In the genomic region with DNA sequence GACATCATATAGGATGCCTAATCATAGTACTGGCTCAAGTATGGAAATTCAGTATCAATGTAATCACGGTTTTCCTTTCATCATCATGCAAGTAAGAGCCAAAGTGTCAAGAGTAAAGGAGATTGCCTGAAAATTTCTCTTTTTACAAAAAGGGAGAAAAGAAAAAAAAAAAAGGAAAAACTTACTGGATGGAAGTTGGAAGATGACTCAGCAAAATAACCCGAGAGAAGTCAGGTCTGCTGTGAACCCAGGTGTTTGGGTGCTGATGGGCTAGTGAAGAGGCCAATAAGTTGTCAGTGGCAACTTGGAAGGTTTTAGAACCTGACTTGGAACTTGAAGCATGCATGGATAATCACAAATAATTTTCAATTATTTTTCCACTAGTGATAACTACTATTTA, we compare ENCODE assay signal across 16 cellular contexts.
A peak's percentile ranks its signal among the peaks of the same experiment; 100 is the strongest.
DNase-seq lines count a peak whose midpoint lies in the region; ATAC-seq and TF ChIP-seq lines count a peak whose summit lies in the region.
"Had no signal": no experiment of that assay in that cellular context is flagged by ENCODE, and none has a peak within 500 bp of the region (broad histone marks: within the 10 kb centered on the region; RNA-seq: fewer than 3 reads in every experiment).

No MANE protein-coding gene starts in this region.

- no peaks in the 10 kb centered on the region for H4K20me1 ChIP-seq in GM23338 (replicated peaks; ENCODE audit: insufficient read depth)
- H4K20me1 ChIP-seq in PC-9 (ENCODE audit: insufficient read depth): no peaks in the 10 kb centered on the region
- H4K20me1 ChIP-seq in neural cell (ENCODE audit: insufficient read depth): no peaks in the 10 kb centered on the region
- no peaks in the 10 kb centered on the region for H4K20me1 ChIP-seq in smooth muscle cell (ENCODE audit: low read depth)
- H4K20me1 ChIP-seq: BLaER1 treated with 17β-estradiol and CSF1 and Interleukin-3, amounts not matched to agents 10 nM and 100 nM had no signal

- H3K27ac ChIP-seq in GM23338 (ENCODE audit: low read depth): no peak overlapping the region
- H3K27ac ChIP-seq in PC-9: no peak overlapping the region
- peak overlapping the region; percentile 85 for H3K27ac ChIP-seq in neural cell (ENCODE audit: low read length)
- H3K27ac ChIP-seq in smooth muscle cell (ENCODE audit: low read depth): no peak overlapping the region
- H3K27ac ChIP-seq: 22Rv1; BLaER1 treated with 17β-estradiol and CSF1 and Interleukin-3, amounts not matched to agents 10 nM and 100 nM had no signal

- no peaks in the 10 kb centered on the region for H3K9me2 ChIP-seq in GM23338 (ENCODE audit: insufficient read depth)
- H3K9me2 ChIP-seq in PC-9 (ENCODE audit: insufficient read depth): no peaks in the 10 kb centered on the region
- H3K9me2 ChIP-seq in neural cell (ENCODE audit: insufficient read depth, low read length): no peaks in the 10 kb centered on the region

- no peaks in the 10 kb centered on the region for H3K4me1 ChIP-seq in GM23338 (ENCODE audit: insufficient read depth)
- H3K4me1 ChIP-seq in PC-9 (replicated peaks; ENCODE audit: insufficient read depth): peaks cover 29% of the 10 kb centered on the region
- no peaks in the 10 kb centered on the region for H3K4me1 ChIP-seq in smooth muscle cell (ENCODE audit: low read depth)

- H3K27ac Mint-ChIP-seq in activated T-cell treated with anti-CD3 and anti-CD28 coated beads, Interleukin-2, amount 50 U/mL, for 72 hours: peak overlapping the region; percentile 8
- no peak overlapping the region for H3K27ac Mint-ChIP-seq in GM23338
- H3K27ac Mint-ChIP-seq: CD4-positive, CD25-positive, alpha-beta regulatory T cell had no signal

- in situ Hi-C loops in KBM-7 (cut with MboI; ENCODE audit: low pct_unique_long_range_greater_than_20kb, low sequenced_read_pairs): no loop called here

- peaks cover 0 to 2% of the 10 kb centered on the region in 2 donors for H3K9me3 Mint-ChIP-seq in activated T-cell treated with anti-CD3 and anti-CD28 coated beads, Interleukin-2, amount 50 U/mL, for 72 hours
- no peaks in the 10 kb centered on the region for H3K9me3 Mint-ChIP-seq in activated T-cell treated with anti-CD3 and anti-CD28 coated beads, Interleukin-2, amount 50 U/mL, for 4 hours
- no peaks in the 10 kb centered on the region for H3K9me3 Mint-ChIP-seq in GM23338

- H3K4me1 Mint-ChIP-seq in activated T-cell treated with anti-CD3 and anti-CD28 coated beads, Interleukin-2, amount 50 U/mL, for 72 hours (ENCODE audit: low read depth): no peaks in the 10 kb centered on the region
- H3K4me1 Mint-ChIP-seq in activated T-cell treated with anti-CD3 and anti-CD28 coated beads, Interleukin-2, amount 50 U/mL, for 4 hours (ENCODE audit: low read depth): no peaks in the 10 kb centered on the region
- H3K4me1 Mint-ChIP-seq in GM23338: peaks cover 4% of the 10 kb centered on the region; the same call in 2 of the 3 replicates

- intact Hi-C loops in PC-9 (cut with micrococcal nuclease; ENCODE audit: unreplicated experiment): no loop called here

- ATAC-seq in activated T-cell treated with anti-CD3 and anti-CD28 coated beads, Interleukin-2, amount 50 U/mL, for 72 hours (replicated peaks in 1 of 2): no peak
- no peak for ATAC-seq in activated T-cell treated with anti-CD3 and anti-CD28 coated beads, Interleukin-2, amount 50 U/mL, for 4 hours
- ATAC-seq in GM23338 (no peak), HG02884 (IDR thresholded peaks at IDR 0.05; ENCODE audit: unreplicated experiment) (no peak)

- H3K36me3 Mint-ChIP-seq in activated T-cell treated with anti-CD3 and anti-CD28 coated beads, Interleukin-2, amount 50 U/mL, for 72 hours (ENCODE audit: insufficient read depth in 2 of 2): no peaks in the 10 kb centered on the region
- no peaks in the 10 kb centered on the region for H3K36me3 Mint-ChIP-seq in activated T-cell treated with anti-CD3 and anti-CD28 coated beads, Interleukin-2, amount 50 U/mL, for 4 hours (ENCODE audit: insufficient read depth)
- no peaks in the 10 kb centered on the region for H3K36me3 Mint-ChIP-seq in GM23338 (ENCODE audit: low read depth)
- H3K36me3 Mint-ChIP-seq: CD4-positive, CD25-positive, alpha-beta regulatory T cell had no signal

- H3K4me2 ChIP-seq in GM23338 (no peak overlapping the region), PC-9 (no peak overlapping the region), neural cell (ENCODE audit: low read length) (no peak overlapping the region), smooth muscle cell (no peak overlapping the region)
- H3K4me2 ChIP-seq: BLaER1 treated with 17β-estradiol and CSF1 and Interleukin-3, amounts not matched to agents 10 nM and 100 nM had no signal

- BruUV-seq in PC-9 (replicated peaks; lab: Mats Ljungman, UMichigan): no TSS peak

- no peak for TF ChIP-seq EP300 in neural cell (conservative IDR thresholded peaks at IDR 0.05; ENCODE audit: poor library complexity, severe bottlenecking)

- H3K27me3 ChIP-seq in GM23338 (ENCODE audit: insufficient read depth) (no peaks in the 10 kb centered on the region), PC-9 (ENCODE audit: insufficient read depth, low read depth) (no peaks in the 10 kb centered on the region), neural cell (ENCODE audit: insufficient read depth, low read depth, low read length) (no peaks in the 10 kb centered on the region), smooth muscle cell (ENCODE audit: low read depth) (no peaks in the 10 kb centered on the region)
- H3K27me3 ChIP-seq: BLaER1 treated with 17β-estradiol and CSF1 and Interleukin-3, amounts not matched to agents 10 nM and 100 nM had no signal

- H3K9ac ChIP-seq in neural cell (ENCODE audit: low read length) (no peak overlapping the region), smooth muscle cell (ENCODE audit: low read depth) (no peak overlapping the region)
- H3K9ac ChIP-seq: BLaER1 treated with 17β-estradiol and CSF1 and Interleukin-3, amounts not matched to agents 10 nM and 100 nM had no signal

- TF ChIP-seq CTCF in GM23338 (conservative IDR thresholded peaks at IDR 0.05; ENCODE audit: low read depth in 2 of 2) (no peak), PC-9 (conservative IDR thresholded peaks at IDR 0.05) (no peak), neural cell (IDR thresholded peaks at IDR 0.05; ENCODE audit: poor library complexity, severe bottlenecking) (no peak), smooth muscle cell (IDR thresholded peaks at IDR 0.05; ENCODE audit: borderline replicate concordance, insufficient read depth, poor library complexity, severe bottlenecking) (no peak)

- no peak for DNase-seq in activated T-cell treated with anti-CD3 and anti-CD28 coated beads, Interleukin-2, amount 50 U/mL, for 72 hours
- no peak for DNase-seq in activated T-cell treated with anti-CD3 and anti-CD28 coated beads, Interleukin-2, amount 50 U/mL, for 4 hours
- no peak for DNase-seq in GM23338 (ENCODE audit: low spot score)
- no peak for DNase-seq in PC-9
- DNase-seq in KBM-7: no peak
- no peak for DNase-seq in smooth muscle cell (lab: John Stamatoyannopoulos, UW; ENCODE audit: unreplicated experiment)
- DNase-seq: AML-193; CD4-positive, CD25-positive, alpha-beta regulatory T cell; DMS 273 treated with DMSO at 0.1 percent for 48 hours; DMS79; H7; KG1 had no signal

- no peak overlapping the region for H3K4me3 Mint-ChIP-seq in activated T-cell treated with anti-CD3 and anti-CD28 coated beads, Interleukin-2, amount 50 U/mL, for 72 hours
- no peak overlapping the region for H3K4me3 Mint-ChIP-seq in activated T-cell treated with anti-CD3 and anti-CD28 coated beads, Interleukin-2, amount 50 U/mL, for 4 hours
- H3K4me3 Mint-ChIP-seq in GM23338: no peak overlapping the region
- H3K4me3 Mint-ChIP-seq: CD4-positive, CD25-positive, alpha-beta regulatory T cell had no signal

- no peak for TF ChIP-seq RAD21 in neural cell (conservative IDR thresholded peaks at IDR 0.05)

- POLR2A ChIA-PET in PC-9 (lab: Charles Lee; ENCODE audit: unreplicated experiment): no interaction called here

- H3K9me3 ChIP-seq in PC-9 (ENCODE audit: insufficient read depth, low read depth) (no peaks in the 10 kb centered on the region; the same call in 1 of the 2 replicates), neural cell (ENCODE audit: low read length) (no peaks in the 10 kb centered on the region), smooth muscle cell (replicated peaks; ENCODE audit: low read depth) (no peaks in the 10 kb centered on the region)
- H3K9me3 ChIP-seq: BLaER1 treated with 17β-estradiol and CSF1 and Interleukin-3, amounts not matched to agents 10 nM and 100 nM had no signal

- H3K36me3 ChIP-seq in GM23338 (ENCODE audit: insufficient read depth) (no peaks in the 10 kb centered on the region), PC-9 (ENCODE audit: low read depth) (no peaks in the 10 kb centered on the region), neural cell (ENCODE audit: insufficient read depth, low read length) (no peaks in the 10 kb centered on the region), smooth muscle cell (ENCODE audit: low read depth) (no peaks in the 10 kb centered on the region)
- H3K36me3 ChIP-seq: BLaER1 treated with 17β-estradiol and CSF1 and Interleukin-3, amounts not matched to agents 10 nM and 100 nM had no signal

- H3F3A ChIP-seq in GM23338 (replicated peaks; ENCODE audit: low read depth): no peaks in the 10 kb centered on the region
- peaks cover 17% of the 10 kb centered on the region for H3F3A ChIP-seq in PC-9 (ENCODE audit: insufficient read depth, low read depth)
- no peaks in the 10 kb centered on the region for H3F3A ChIP-seq in neural cell (ENCODE audit: insufficient read depth, low read length, poor library complexity, severe bottlenecking)
- peaks cover 11% of the 10 kb centered on the region for H3F3A ChIP-seq in smooth muscle cell (ENCODE audit: low read depth)

- H3K4me3 ChIP-seq in GM23338 (no peak overlapping the region), PC-9 (no peak overlapping the region), neural cell (ENCODE audit: low read length) (peak overlapping the region; percentile 37), smooth muscle cell (no peak overlapping the region)
- H3K4me3 ChIP-seq: BLaER1 treated with 17β-estradiol and CSF1 and Interleukin-3, amounts not matched to agents 10 nM and 100 nM had no signal

- H2AFZ ChIP-seq in GM23338 (peak overlapping the region; percentile 61; the same call in 1 of the 2 replicates), PC-9 (peak overlapping the region; percentile 41; the same call in 1 of the 2 replicates), neural cell (ENCODE audit: low read depth, low read length) (no peak overlapping the region), smooth muscle cell (ENCODE audit: low read depth) (no peak overlapping the region)

- WGBS in smooth muscle cell (ENCODE audit: low lambda C conversion rate): 94% methylated on average over 2 of the region's 2 CpGs

- CTCF ChIA-PET in PC-9 (lab: Charles Lee): interaction anchor here (0.6 kb wide), 1 partner anchor 578 kb away, joined by 3 read pairs; no protein-coding TSS in a partner anchor

- H3K27me3 Mint-ChIP-seq in activated T-cell treated with anti-CD3 and anti-CD28 coated beads, Interleukin-2, amount 50 U/mL, for 72 hours (ENCODE audit: low read depth): peaks cover 16% of the 10 kb centered on the region
- peaks cover 6% of the 10 kb centered on the region for H3K27me3 Mint-ChIP-seq in activated T-cell treated with anti-CD3 and anti-CD28 coated beads, Interleukin-2, amount 50 U/mL, for 4 hours (ENCODE audit: low read depth)
- no peaks in the 10 kb centered on the region for H3K27me3 Mint-ChIP-seq in GM23338 (ENCODE audit: insufficient read depth, low read depth, poor library complexity)

- H3K79me2 ChIP-seq in GM23338 (replicated peaks; ENCODE audit: insufficient read depth) (no peaks in the 10 kb centered on the region), PC-9 (ENCODE audit: low read depth) (no peaks in the 10 kb centered on the region), neural cell (replicated peaks; ENCODE audit: insufficient read depth, low read length) (no peaks in the 10 kb centered on the region), smooth muscle cell (ENCODE audit: low read depth) (no peaks in the 10 kb centered on the region)

Comparison
In these comparisons a context has a peak if more than half of its experiments do, and no peak if none do; other contexts are left out.
1. H2AFZ ChIP-seq: peak in GM23338 (single experiment) and PC-9 (single experiment); none in neural cell (single experiment) and smooth muscle cell (single experiment).